In the genomic region with DNA sequence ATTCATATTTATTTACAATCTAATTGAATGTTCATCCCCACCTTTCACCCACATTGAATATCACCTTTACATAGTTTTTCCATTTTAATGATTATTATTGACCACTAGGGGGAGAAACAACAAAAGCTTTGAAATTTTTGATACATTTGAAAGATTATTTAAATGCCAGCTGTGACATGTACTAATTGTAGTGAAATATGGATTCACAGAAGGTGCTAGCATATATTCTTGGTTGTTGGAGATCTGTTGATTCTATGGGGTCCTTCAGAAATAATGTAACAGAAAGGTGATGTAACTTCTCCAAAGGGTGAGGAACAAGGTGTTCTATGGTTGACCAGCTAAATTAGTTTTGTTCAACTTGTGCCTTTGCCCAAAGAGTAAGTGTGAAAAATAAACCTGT, we compare ENCODE assay signal across 8 cellular contexts. TPM values are rescaled to one million over a fixed set of nuclear protein-coding genes. Genes with fewer than 3 reads are reported as not detected.
DNase-seq lines count a peak whose midpoint lies in the region; ATAC-seq, FAIRE-seq and TF ChIP-seq lines count a peak whose summit lies in the region.

No MANE protein-coding gene starts in this region.

- H3K27ac Mint-ChIP-seq in endothelial cell (ENCODE audit: unreplicated experiment), result no peak overlapping the region
- H3K27ac Mint-ChIP-seq in progenitor cell of endocrine pancreas, result no peak overlapping the region
- H3K27ac Mint-ChIP-seq in stimulated activated memory B cell treated with anti-CD40 and anti-IgM and Interleukin-4, amounts not matched to agents 10 μg/mL and 1 μg/mL and 100 μg/mL, for 72 hours, result no peak overlapping the region
- no peak overlapping the region for H3K27ac Mint-ChIP-seq in stimulated activated naive B cell treated with anti-CD40 and anti-IgM and Interleukin-4, amounts not matched to agents 10 μg/mL and 1 μg/mL and 100 μg/mL, for 72 hours

- DNase-seq in NCI-H69 (lab: John Stamatoyannopoulos, UW), result peak; percentile 61
- no peak for DNase-seq in endothelial cell (ENCODE audit: low spot score)
- DNase-seq in progenitor cell of endocrine pancreas (ENCODE audit: low spot score, unreplicated experiment), result no peak
- DNase-seq in stimulated activated naive B cell treated with anti-CD40 and anti-IgM and Interleukin-4, amounts not matched to agents 10 μg/mL and 1 μg/mL and 100 μg/mL, for 72 hours, result no peak
- no peak for DNase-seq in H54 (ENCODE audit: insufficient read length, low spot score)

- no peaks in the 10 kb centered on the region for H3K9me3 Mint-ChIP-seq in endothelial cell (ENCODE audit: unreplicated experiment)
- no peaks in the 10 kb centered on the region for H3K9me3 Mint-ChIP-seq in progenitor cell of endocrine pancreas (ENCODE audit: low read depth)
- no peaks in the 10 kb centered on the region for H3K9me3 Mint-ChIP-seq in stimulated activated memory B cell treated with anti-CD40 and anti-IgM and Interleukin-4, amounts not matched to agents 10 μg/mL and 1 μg/mL and 100 μg/mL, for 72 hours
- H3K9me3 Mint-ChIP-seq in stimulated activated naive B cell treated with anti-CD40 and anti-IgM and Interleukin-4, amounts not matched to agents 10 μg/mL and 1 μg/mL and 100 μg/mL, for 72 hours, result no peaks in the 10 kb centered on the region

- no peak for ATAC-seq in stimulated activated memory B cell treated with anti-CD40 and anti-IgM and Interleukin-4, amounts not matched to agents 10 μg/mL and 1 μg/mL and 100 μg/mL, for 72 hours
- ATAC-seq in stimulated activated naive B cell treated with anti-CD40 and anti-IgM and Interleukin-4, amounts not matched to agents 10 μg/mL and 1 μg/mL and 100 μg/mL, for 72 hours (replicated peaks), result no peak

- TF ChIP-seq CTCF in GM12872 (IDR thresholded peaks at IDR 0.05; ENCODE audit: insufficient read depth, low read depth, low read length) (peak; percentile 29; the same call in 1 of the 3 replicates), endothelial cell (IDR thresholded peaks at IDR 0.05; ENCODE audit: unreplicated experiment) (peak; percentile 96), progenitor cell of endocrine pancreas (IDR thresholded peaks at IDR 0.05; ENCODE audit: unreplicated experiment) (peak; percentile 77)

- peak; percentile 96 for FAIRE-seq in A204.1 (lab: Jason Lieb, UNC)
- no peak for FAIRE-seq in H54 (lab: Jason Lieb, UNC)

- H3K4me1 Mint-ChIP-seq in endothelial cell (ENCODE audit: unreplicated experiment), result no peaks in the 10 kb centered on the region
- H3K4me1 Mint-ChIP-seq in progenitor cell of endocrine pancreas (ENCODE audit: low read depth), result no peaks in the 10 kb centered on the region
- H3K4me1 Mint-ChIP-seq in stimulated activated memory B cell treated with anti-CD40 and anti-IgM and Interleukin-4, amounts not matched to agents 10 μg/mL and 1 μg/mL and 100 μg/mL, for 72 hours, result no peaks in the 10 kb centered on the region
- no peaks in the 10 kb centered on the region for H3K4me1 Mint-ChIP-seq in stimulated activated naive B cell treated with anti-CD40 and anti-IgM and Interleukin-4, amounts not matched to agents 10 μg/mL and 1 μg/mL and 100 μg/mL, for 72 hours

- H3K27me3 Mint-ChIP-seq in endothelial cell (ENCODE audit: unreplicated experiment) (no peaks in the 10 kb centered on the region), progenitor cell of endocrine pancreas (no peaks in the 10 kb centered on the region)
- no peaks in the 10 kb centered on the region for H3K27me3 Mint-ChIP-seq in stimulated activated memory B cell treated with anti-CD40 and anti-IgM and Interleukin-4, amounts not matched to agents 10 μg/mL and 1 μg/mL and 100 μg/mL, for 72 hours
- peaks cover 5 to 6% of the 10 kb centered on the region in 2 donors for H3K27me3 Mint-ChIP-seq in stimulated activated naive B cell treated with anti-CD40 and anti-IgM and Interleukin-4, amounts not matched to agents 10 μg/mL and 1 μg/mL and 100 μg/mL, for 72 hours

- H3K36me3 Mint-ChIP-seq in endothelial cell (ENCODE audit: low read depth, unreplicated experiment) (no peaks in the 10 kb centered on the region), progenitor cell of endocrine pancreas (ENCODE audit: insufficient read depth) (no peaks in the 10 kb centered on the region)
- no peaks in the 10 kb centered on the region for H3K36me3 Mint-ChIP-seq in stimulated activated memory B cell treated with anti-CD40 and anti-IgM and Interleukin-4, amounts not matched to agents 10 μg/mL and 1 μg/mL and 100 μg/mL, for 72 hours
- no peaks in the 10 kb centered on the region for H3K36me3 Mint-ChIP-seq in stimulated activated naive B cell treated with anti-CD40 and anti-IgM and Interleukin-4, amounts not matched to agents 10 μg/mL and 1 μg/mL and 100 μg/mL, for 72 hours

- H3K4me3 Mint-ChIP-seq in endothelial cell (ENCODE audit: unreplicated experiment), result no peak overlapping the region
- H3K4me3 Mint-ChIP-seq in progenitor cell of endocrine pancreas (ENCODE audit: low read depth), result no peak overlapping the region
- no peak overlapping the region for H3K4me3 Mint-ChIP-seq in stimulated activated memory B cell treated with anti-CD40 and anti-IgM and Interleukin-4, amounts not matched to agents 10 μg/mL and 1 μg/mL and 100 μg/mL, for 72 hours
- no peak overlapping the region for H3K4me3 Mint-ChIP-seq in stimulated activated naive B cell treated with anti-CD40 and anti-IgM and Interleukin-4, amounts not matched to agents 10 μg/mL and 1 μg/mL and 100 μg/mL, for 72 hours

- no peak for TF ChIP-seq POLR2A in H54 (IDR thresholded peaks at IDR 0.05; ENCODE audit: low read depth, low read length)

RNA-seq across cellular contexts. Expression of a gene that starts 22.4 kb away (rescaled TPM):
- total RNA-seq in endothelial cell (ENCODE audit: unreplicated experiment), result not detected
- not detected in 2 replicates for total RNA-seq in progenitor cell of endocrine pancreas

RNA-seq across cellular contexts. Expression of a gene that starts 51.0 kb away (rescaled TPM):
- total RNA-seq in endothelial cell (ENCODE audit: unreplicated experiment), result 11.3 TPM
- total RNA-seq in progenitor cell of endocrine pancreas, result 14.8 and 19.5 TPM in 2 replicates

RNA-seq across cellular contexts. Expression of a gene that starts 52.9 kb away (rescaled TPM):
- 5.1 TPM for total RNA-seq in endothelial cell (ENCODE audit: unreplicated experiment)
- 20.1 and 22.2 TPM in 2 replicates for total RNA-seq in progenitor cell of endocrine pancreas

Comparison
In these comparisons a context has a peak if more than half of its experiments do, and no peak if none do; other contexts are left out.
1. CTCF ChIP-seq: peak in every context shown above with its lines; median percentile 96 in endothelial cell; 77 in progenitor cell of endocrine pancreas; 29 in GM12872.